ENCODE assay signal across 11 cellular contexts in the genomic region with DNA sequence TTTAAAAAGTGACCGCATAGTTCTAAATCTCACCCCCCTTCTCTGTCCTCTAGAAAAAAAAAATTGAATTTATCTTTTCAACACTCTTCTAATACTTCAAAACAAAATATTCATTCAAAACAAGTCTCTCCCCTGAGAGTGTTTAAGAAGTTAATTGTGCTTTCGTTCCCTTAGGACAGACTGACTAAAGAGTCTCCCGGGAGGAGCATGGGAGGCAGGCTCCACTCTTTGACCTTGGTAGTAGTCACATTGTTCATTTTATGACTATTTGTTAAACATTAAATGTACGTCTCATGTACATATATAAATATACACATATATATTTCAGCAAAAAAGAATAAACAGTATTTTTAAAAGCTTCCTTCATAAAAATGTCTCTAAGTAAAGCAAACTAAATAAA.
"Had no signal": no experiment of that assay in that cellular context is flagged by ENCODE, and none has a peak within 500 bp of the region (broad histone marks: within the 10 kb centered on the region; RNA-seq: fewer than 3 reads in every experiment).

No MANE protein-coding gene starts in this region.

- ATAC-seq: activated CD4-positive, CD25-positive, alpha-beta regulatory T cell treated with anti-CD3 and anti-CD28 coated beads, Interleukin-2, amount 50 U/mL, for 24 hours; activated naive CD8-positive, alpha-beta T cell treated with anti-CD3 and anti-CD28 coated beads, Interleukin-2, amount 50 U/mL, for 24 hours; activated T-helper 17 cell treated with anti-CD3 and anti-CD28 coated beads, Interleukin-2, amount 50 U/mL, for 72 hours; esophagus mucosa; stimulated activated memory B cell treated with anti-CD40 and anti-IgM and Interleukin-4, amounts not matched to agents 10 μg/mL and 1 μg/mL and 100 μg/mL, for 72 hours had no signal

- H3K27me3 Mint-ChIP-seq: activated naive CD8-positive, alpha-beta T cell treated with anti-CD3 and anti-CD28 coated beads, Interleukin-2, amount 50 U/mL, for 24 hours; activated T-helper 17 cell treated with anti-CD3 and anti-CD28 coated beads, Interleukin-2, amount 50 U/mL, for 72 hours; stimulated activated memory B cell treated with anti-CD40 and anti-IgM and Interleukin-4, amounts not matched to agents 10 μg/mL and 1 μg/mL and 100 μg/mL, for 72 hours had no signal

- H3K9me3 ChIP-seq: ascending aorta had no signal

- H3K27ac Mint-ChIP-seq: activated naive CD4-positive, alpha-beta T cell treated with anti-CD3 and anti-CD28 coated beads for 36 hours; activated naive CD8-positive, alpha-beta T cell treated with anti-CD3 and anti-CD28 coated beads, Interleukin-2, amount 50 U/mL, for 24 hours; activated T-helper 17 cell treated with anti-CD3 and anti-CD28 coated beads, Interleukin-2, amount 50 U/mL, for 72 hours; stimulated activated memory B cell treated with anti-CD40 and anti-IgM and Interleukin-4, amounts not matched to agents 10 μg/mL and 1 μg/mL and 100 μg/mL, for 72 hours had no signal

- H3K27me3 ChIP-seq: ascending aorta had no signal

- DNase-seq: activated CD4-positive, alpha-beta T cell treated with anti-CD3 and anti-CD28 coated beads, Interleukin-2, amount 50 U/mL, for 4 hours; activated naive CD4-positive, alpha-beta T cell treated with anti-CD3 and anti-CD28 coated beads for 36 hours; activated naive CD8-positive, alpha-beta T cell treated with anti-CD3 and anti-CD28 coated beads, Interleukin-2, amount 50 U/mL, for 24 hours; midbrain; posterior cingulate gyrus; retina had no signal

- H3K4me3 Mint-ChIP-seq: activated naive CD4-positive, alpha-beta T cell treated with anti-CD3 and anti-CD28 coated beads for 36 hours; activated naive CD8-positive, alpha-beta T cell treated with anti-CD3 and anti-CD28 coated beads, Interleukin-2, amount 50 U/mL, for 24 hours; activated T-helper 17 cell treated with anti-CD3 and anti-CD28 coated beads, Interleukin-2, amount 50 U/mL, for 72 hours; stimulated activated memory B cell treated with anti-CD40 and anti-IgM and Interleukin-4, amounts not matched to agents 10 μg/mL and 1 μg/mL and 100 μg/mL, for 72 hours had no signal

- H3K4me3 ChIP-seq: ascending aorta had no signal

- H3K9me3 Mint-ChIP-seq: activated naive CD4-positive, alpha-beta T cell treated with anti-CD3 and anti-CD28 coated beads for 36 hours; activated naive CD8-positive, alpha-beta T cell treated with anti-CD3 and anti-CD28 coated beads, Interleukin-2, amount 50 U/mL, for 24 hours; activated T-helper 17 cell treated with anti-CD3 and anti-CD28 coated beads, Interleukin-2, amount 50 U/mL, for 72 hours; stimulated activated memory B cell treated with anti-CD40 and anti-IgM and Interleukin-4, amounts not matched to agents 10 μg/mL and 1 μg/mL and 100 μg/mL, for 72 hours had no signal
